ENCODE assay signal across 1 cellular context in the genomic region with DNA sequence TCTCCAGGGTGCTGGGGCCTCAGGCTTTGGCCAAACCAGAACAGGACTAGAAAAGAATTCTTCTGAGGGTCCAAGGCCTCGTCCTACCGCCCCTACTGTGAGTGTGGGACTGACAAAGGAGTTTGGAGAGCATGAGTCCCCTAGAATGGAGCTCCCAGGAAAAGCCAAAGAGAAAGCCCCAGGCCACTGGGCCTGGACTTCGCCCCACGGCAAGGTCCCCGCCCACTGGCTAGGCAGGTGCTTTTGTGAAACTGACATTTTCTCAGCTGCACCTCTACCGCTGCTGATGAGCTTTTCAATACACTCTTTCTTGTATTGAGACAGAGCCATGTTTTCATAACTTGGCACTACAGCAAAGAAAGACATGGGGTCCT.
TF ChIP-seq lines count a peak whose summit lies in the region.

No MANE protein-coding gene starts in this region.

TF ChIP-seq in HepG2, 621 proteins besides CTCF, POLR2A, EP300 and RAD21 (continues in another document):
- TF ChIP-seq, protein P1, sequence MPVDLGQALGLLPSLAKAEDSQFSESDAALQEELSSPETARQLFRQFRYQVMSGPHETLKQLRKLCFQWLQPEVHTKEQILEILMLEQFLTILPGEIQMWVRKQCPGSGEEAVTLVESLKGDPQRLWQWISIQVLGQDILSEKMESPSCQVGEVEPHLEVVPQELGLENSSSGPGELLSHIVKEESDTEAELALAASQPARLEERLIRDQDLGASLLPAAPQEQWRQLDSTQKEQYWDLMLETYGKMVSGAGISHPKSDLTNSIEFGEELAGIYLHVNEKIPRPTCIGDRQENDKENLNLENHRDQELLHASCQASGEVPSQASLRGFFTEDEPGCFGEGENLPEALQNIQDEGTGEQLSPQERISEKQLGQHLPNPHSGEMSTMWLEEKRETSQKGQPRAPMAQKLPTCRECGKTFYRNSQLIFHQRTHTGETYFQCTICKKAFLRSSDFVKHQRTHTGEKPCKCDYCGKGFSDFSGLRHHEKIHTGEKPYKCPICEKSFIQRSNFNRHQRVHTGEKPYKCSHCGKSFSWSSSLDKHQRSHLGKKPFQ (CRISPR knock-in tag; IDR thresholded peaks at IDR 0.05; ENCODE audit: insufficient replicate concordance): no peak
- TF ChIP-seq ZNF598 (CRISPR knock-in tag; IDR thresholded peaks at IDR 0.05; ENCODE audit: borderline replicate concordance) (no peak; the same call in 1 of the 2 replicates), ZMYM2 (CRISPR knock-in tag; IDR thresholded peaks at IDR 0.05) (no peak), ZNF432 (CRISPR knock-in tag; IDR thresholded peaks at IDR 0.05; ENCODE audit: borderline replicate concordance) (no peak), ZFX (CRISPR knock-in tag; IDR thresholded peaks at IDR 0.05; ENCODE audit: low read depth) (0 out of 2 replicates have a peak, but pooled peaks have one; percentile 14), ZFP37 (CRISPR knock-in tag; IDR thresholded peaks at IDR 0.05; ENCODE audit: borderline replicate concordance) (no peak), MTA1 (CRISPR knock-in tag; IDR thresholded peaks at IDR 0.05; ENCODE audit: borderline replicate concordance) (no peak), HOXA3 (CRISPR knock-in tag; IDR thresholded peaks at IDR 0.05) (no peak), RARG (CRISPR knock-in tag; IDR thresholded peaks at IDR 0.05; ENCODE audit: low read depth) (no peak), HNF4G (IDR thresholded peaks at IDR 0.05; ENCODE audit: borderline replicate concordance, low read depth, low read length) (no peak), HNF4G (CRISPR knock-in tag; IDR thresholded peaks at IDR 0.05; ENCODE audit: borderline replicate concordance, low read depth) (peak; percentile 57; the same call in 1 of the 2 replicates), ZNF430 (CRISPR knock-in tag; IDR thresholded peaks at IDR 0.05) (no peak), WIZ (CRISPR knock-in tag; IDR thresholded peaks at IDR 0.05) (no peak), HNF4A (CRISPR knock-in tag; IDR thresholded peaks at IDR 0.05) (peak; percentile 47), MAFG (CRISPR knock-in tag; IDR thresholded peaks at IDR 0.05) (no peak), ASH2L (IDR thresholded peaks at IDR 0.05; ENCODE audit: insufficient read length, low read depth, low read length) (no peak), ZNF746 (CRISPR knock-in tag; IDR thresholded peaks at IDR 0.05) (no peak)
- TF ChIP-seq, protein P2, sequence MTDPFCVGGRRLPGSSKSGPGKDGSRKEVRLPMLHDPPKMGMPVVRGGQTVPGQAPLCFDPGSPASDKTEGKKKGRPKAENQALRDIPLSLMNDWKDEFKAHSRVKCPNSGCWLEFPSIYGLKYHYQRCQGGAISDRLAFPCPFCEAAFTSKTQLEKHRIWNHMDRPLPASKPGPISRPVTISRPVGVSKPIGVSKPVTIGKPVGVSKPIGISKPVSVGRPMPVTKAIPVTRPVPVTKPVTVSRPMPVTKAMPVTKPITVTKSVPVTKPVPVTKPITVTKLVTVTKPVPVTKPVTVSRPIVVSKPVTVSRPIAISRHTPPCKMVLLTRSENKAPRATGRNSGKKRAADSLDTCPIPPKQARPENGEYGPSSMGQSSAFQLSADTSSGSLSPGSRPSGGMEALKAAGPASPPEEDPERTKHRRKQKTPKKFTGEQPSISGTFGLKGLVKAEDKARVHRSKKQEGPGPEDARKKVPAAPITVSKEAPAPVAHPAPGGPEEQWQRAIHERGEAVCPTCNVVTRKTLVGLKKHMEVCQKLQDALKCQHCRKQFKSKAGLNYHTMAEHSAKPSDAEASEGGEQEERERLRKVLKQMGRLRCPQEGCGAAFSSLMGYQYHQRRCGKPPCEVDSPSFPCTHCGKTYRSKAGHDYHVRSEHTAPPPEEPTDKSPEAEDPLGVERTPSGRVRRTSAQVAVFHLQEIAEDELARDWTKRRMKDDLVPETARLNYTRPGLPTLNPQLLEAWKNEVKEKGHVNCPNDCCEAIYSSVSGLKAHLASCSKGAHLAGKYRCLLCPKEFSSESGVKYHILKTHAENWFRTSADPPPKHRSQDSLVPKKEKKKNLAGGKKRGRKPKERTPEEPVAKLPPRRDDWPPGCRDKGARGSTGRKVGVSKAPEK (CRISPR knock-in tag; IDR thresholded peaks at IDR 0.05; ENCODE audit: borderline replicate concordance): no peak
- TF ChIP-seq, protein P3, sequence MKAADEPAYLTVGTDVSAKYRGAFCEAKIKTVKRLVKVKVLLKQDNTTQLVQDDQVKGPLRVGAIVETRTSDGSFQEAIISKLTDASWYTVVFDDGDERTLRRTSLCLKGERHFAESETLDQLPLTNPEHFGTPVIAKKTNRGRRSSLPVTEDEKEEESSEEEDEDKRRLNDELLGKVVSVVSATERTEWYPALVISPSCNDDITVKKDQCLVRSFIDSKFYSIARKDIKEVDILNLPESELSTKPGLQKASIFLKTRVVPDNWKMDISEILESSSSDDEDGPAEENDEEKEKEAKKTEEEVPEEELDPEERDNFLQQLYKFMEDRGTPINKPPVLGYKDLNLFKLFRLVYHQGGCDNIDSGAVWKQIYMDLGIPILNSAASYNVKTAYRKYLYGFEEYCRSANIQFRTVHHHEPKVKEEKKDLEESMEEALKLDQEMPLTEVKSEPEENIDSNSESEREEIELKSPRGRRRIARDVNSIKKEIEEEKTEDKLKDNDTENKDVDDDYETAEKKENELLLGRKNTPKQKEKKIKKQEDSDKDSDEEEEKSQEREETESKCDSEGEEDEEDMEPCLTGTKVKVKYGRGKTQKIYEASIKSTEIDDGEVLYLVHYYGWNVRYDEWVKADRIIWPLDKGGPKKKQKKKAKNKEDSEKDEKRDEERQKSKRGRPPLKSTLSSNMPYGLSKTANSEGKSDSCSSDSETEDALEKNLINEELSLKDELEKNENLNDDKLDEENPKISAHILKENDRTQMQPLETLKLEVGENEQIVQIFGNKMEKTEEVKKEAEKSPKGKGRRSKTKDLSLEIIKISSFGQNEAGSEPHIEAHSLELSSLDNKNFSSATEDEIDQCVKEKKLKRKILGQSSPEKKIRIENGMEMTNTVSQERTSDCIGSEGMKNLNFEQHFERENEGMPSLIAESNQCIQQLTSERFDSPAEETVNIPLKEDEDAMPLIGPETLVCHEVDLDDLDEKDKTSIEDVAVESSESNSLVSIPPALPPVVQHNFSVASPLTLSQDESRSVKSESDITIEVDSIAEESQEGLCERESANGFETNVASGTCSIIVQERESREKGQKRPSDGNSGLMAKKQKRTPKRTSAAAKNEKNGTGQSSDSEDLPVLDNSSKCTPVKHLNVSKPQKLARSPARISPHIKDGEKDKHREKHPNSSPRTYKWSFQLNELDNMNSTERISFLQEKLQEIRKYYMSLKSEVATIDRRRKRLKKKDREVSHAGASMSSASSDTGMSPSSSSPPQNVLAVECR (CRISPR knock-in tag; IDR thresholded peaks at IDR 0.05; ENCODE audit: borderline replicate concordance): peak; percentile 15; the same call in 1 of the 2 replicates
- TF ChIP-seq, protein P4, sequence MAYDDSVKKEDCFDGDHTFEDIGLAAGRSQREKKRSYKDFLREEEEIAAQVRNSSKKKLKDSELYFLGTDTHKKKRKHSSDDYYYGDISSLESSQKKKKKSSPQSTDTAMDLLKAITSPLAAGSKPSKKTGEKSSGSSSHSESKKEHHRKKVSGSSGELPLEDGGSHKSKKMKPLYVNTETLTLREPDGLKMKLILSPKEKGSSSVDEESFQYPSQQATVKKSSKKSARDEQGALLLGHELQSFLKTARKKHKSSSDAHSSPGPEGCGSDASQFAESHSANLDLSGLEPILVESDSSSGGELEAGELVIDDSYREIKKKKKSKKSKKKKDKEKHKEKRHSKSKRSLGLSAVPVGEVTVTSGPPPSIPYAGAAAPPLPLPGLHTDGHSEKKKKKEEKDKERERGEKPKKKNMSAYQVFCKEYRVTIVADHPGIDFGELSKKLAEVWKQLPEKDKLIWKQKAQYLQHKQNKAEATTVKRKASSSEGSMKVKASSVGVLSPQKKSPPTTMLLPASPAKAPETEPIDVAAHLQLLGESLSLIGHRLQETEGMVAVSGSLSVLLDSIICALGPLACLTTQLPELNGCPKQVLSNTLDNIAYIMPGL (CRISPR knock-in tag; IDR thresholded peaks at IDR 0.05; ENCODE audit: borderline replicate concordance in 1 of 2, low read depth in 1 of 2): no peak
- TF ChIP-seq, protein P5, sequence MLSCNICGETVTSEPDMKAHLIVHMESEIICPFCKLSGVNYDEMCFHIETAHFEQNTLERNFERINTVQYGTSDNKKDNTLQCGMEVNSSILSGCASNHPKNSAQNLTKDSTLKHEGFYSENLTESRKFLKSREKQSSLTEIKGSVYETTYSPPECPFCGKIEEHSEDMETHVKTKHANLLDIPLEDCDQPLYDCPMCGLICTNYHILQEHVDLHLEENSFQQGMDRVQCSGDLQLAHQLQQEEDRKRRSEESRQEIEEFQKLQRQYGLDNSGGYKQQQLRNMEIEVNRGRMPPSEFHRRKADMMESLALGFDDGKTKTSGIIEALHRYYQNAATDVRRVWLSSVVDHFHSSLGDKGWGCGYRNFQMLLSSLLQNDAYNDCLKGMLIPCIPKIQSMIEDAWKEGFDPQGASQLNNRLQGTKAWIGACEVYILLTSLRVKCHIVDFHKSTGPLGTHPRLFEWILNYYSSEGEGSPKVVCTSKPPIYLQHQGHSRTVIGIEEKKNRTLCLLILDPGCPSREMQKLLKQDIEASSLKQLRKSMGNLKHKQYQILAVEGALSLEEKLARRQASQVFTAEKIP (CRISPR knock-in tag; IDR thresholded peaks at IDR 0.05; ENCODE audit: borderline replicate concordance): no peak
- TF ChIP-seq, protein P6, sequence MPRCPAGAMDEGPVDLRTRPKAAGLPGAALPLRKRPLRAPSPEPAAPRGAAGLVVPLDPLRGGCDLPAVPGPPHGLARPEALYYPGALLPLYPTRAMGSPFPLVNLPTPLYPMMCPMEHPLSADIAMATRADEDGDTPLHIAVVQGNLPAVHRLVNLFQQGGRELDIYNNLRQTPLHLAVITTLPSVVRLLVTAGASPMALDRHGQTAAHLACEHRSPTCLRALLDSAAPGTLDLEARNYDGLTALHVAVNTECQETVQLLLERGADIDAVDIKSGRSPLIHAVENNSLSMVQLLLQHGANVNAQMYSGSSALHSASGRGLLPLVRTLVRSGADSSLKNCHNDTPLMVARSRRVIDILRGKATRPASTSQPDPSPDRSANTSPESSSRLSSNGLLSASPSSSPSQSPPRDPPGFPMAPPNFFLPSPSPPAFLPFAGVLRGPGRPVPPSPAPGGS (CRISPR knock-in tag; IDR thresholded peaks at IDR 0.05): 0 out of 2 replicates have a peak, but pooled peaks have one; percentile 38
- TF ChIP-seq, protein P7, sequence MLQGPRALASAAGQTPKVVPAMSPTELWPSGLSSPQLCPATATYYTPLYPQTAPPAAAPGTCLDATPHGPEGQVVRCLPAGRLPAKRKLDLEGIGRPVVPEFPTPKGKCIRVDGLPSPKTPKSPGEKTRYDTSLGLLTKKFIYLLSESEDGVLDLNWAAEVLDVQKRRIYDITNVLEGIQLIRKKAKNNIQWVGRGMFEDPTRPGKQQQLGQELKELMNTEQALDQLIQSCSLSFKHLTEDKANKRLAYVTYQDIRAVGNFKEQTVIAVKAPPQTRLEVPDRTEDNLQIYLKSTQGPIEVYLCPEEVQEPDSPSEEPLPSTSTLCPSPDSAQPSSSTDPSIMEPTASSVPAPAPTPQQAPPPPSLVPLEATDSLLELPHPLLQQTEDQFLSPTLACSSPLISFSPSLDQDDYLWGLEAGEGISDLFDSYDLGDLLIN (CRISPR knock-in tag; IDR thresholded peaks at IDR 0.05; ENCODE audit: borderline replicate concordance): no peak
- TF ChIP-seq, protein P8, sequence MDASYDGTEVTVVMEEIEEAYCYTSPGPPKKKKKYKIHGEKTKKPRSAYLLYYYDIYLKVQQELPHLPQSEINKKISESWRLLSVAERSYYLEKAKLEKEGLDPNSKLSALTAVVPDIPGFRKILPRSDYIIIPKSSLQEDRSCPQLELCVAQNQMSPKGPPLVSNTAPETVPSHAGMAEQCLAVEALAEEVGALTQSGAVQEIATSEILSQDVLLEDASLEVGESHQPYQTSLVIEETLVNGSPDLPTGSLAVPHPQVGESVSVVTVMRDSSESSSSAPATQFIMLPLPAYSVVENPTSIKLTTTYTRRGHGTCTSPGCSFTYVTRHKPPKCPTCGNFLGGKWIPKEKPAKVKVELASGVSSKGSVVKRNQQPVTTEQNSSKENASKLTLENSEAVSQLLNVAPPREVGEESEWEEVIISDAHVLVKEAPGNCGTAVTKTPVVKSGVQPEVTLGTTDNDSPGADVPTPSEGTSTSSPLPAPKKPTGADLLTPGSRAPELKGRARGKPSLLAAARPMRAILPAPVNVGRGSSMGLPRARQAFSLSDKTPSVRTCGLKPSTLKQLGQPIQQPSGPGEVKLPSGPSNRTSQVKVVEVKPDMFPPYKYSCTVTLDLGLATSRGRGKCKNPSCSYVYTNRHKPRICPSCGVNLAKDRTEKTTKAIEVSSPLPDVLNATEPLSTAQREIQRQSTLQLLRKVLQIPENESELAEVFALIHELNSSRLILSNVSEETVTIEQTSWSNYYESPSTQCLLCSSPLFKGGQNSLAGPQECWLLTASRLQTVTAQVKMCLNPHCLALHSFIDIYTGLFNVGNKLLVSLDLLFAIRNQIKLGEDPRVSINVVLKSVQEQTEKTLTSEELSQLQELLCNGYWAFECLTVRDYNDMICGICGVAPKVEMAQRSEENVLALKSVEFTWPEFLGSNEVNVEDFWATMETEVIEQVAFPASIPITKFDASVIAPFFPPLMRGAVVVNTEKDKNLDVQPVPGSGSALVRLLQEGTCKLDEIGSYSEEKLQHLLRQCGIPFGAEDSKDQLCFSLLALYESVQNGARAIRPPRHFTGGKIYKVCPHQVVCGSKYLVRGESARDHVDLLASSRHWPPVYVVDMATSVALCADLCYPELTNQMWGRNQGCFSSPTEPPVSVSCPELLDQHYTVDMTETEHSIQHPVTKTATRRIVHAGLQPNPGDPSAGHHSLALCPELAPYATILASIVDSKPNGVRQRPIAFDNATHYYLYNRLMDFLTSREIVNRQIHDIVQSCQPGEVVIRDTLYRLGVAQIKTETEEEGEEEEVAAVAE (CRISPR knock-in tag; IDR thresholded peaks at IDR 0.05; ENCODE audit: borderline replicate concordance): no peak
- TF ChIP-seq, protein P9, sequence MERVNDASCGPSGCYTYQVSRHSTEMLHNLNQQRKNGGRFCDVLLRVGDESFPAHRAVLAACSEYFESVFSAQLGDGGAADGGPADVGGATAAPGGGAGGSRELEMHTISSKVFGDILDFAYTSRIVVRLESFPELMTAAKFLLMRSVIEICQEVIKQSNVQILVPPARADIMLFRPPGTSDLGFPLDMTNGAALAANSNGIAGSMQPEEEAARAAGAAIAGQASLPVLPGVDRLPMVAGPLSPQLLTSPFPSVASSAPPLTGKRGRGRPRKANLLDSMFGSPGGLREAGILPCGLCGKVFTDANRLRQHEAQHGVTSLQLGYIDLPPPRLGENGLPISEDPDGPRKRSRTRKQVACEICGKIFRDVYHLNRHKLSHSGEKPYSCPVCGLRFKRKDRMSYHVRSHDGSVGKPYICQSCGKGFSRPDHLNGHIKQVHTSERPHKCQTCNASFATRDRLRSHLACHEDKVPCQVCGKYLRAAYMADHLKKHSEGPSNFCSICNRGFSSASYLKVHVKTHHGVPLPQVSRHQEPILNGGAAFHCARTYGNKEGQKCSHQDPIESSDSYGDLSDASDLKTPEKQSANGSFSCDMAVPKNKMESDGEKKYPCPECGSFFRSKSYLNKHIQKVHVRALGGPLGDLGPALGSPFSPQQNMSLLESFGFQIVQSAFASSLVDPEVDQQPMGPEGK (CRISPR knock-in tag; IDR thresholded peaks at IDR 0.05): no peak
- TF ChIP-seq, protein P10, sequence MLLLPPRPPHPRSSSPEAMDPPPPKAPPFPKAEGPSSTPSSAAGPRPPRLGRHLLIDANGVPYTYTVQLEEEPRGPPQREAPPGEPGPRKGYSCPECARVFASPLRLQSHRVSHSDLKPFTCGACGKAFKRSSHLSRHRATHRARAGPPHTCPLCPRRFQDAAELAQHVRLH (CRISPR knock-in tag; IDR thresholded peaks at IDR 0.05; ENCODE audit: borderline replicate concordance, low read depth): no peak
- TF ChIP-seq, protein P11, sequence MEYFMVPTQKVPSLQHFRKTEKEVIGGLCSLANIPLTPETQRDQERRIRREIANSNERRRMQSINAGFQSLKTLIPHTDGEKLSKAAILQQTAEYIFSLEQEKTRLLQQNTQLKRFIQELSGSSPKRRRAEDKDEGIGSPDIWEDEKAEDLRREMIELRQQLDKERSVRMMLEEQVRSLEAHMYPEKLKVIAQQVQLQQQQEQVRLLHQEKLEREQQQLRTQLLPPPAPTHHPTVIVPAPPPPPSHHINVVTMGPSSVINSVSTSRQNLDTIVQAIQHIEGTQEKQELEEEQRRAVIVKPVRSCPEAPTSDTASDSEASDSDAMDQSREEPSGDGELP (IDR thresholded peaks at IDR 0.05; ENCODE audit: borderline replicate concordance, low read depth): no peak
